Comparison of ENCODE assay signal across 31 cellular contexts in the genomic region with DNA sequence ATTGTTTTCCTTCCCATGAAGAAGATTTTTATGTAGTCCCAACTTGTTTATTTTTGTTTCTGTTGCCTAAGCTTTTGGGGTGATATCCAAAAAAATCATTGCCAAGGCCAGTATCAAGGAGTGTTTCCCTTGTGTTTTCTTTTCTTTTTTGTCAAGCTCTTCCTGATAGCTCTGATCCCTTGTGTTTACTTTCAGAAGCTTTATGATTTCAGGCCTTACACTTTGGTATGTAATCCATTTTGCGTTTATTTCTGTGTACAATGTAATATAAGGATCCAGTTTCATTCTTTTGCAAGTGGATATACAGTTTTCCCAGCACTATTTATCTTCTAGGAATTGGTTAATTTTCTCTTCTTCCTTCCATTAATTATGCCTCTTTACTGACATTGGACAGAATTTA.
"Had no signal": no experiment of that assay in that cellular context is flagged by ENCODE, and none has a peak within 500 bp of the region (broad histone marks: within the 10 kb centered on the region; RNA-seq: fewer than 3 reads in every experiment).

No MANE protein-coding gene starts in this region.

- H3K36me3 ChIP-seq: left lung, lower lobe of right lung, neural progenitor cell, neutrophil, ovary, prostate gland, stomach, thyroid gland, transverse colon, upper lobe of left lung had no signal

- H3K9me3 ChIP-seq: left lung, lower lobe of right lung, neutrophil, ovary, prostate gland, stomach, testis, thyroid gland, transverse colon, upper lobe of left lung had no signal

- FAIRE-seq: keratinocyte had no signal

- H3K36me3 Mint-ChIP-seq: naive B cell; natural killer cell; stimulated activated naive B cell treated with anti-CD40 and anti-IgM and Interleukin-4, amounts not matched to agents 10 μg/mL and 1 μg/mL and 100 μg/mL, for 72 hours had no signal

- H3K4me3 ChIP-seq: left lung, lower lobe of right lung, neural progenitor cell, ovary, prostate gland, skin epidermis, stomach, testis, thyroid gland, transverse colon, upper lobe of left lung had no signal

- H3K4me1 ChIP-seq: left lung, lower lobe of right lung, neural progenitor cell, prostate gland, stomach, testis, thyroid gland, transverse colon, upper lobe of left lung had no signal

- DNase-seq: hippocampal formation; kidney glomerular epithelial cell; left cardiac atrium; left lung; lower lobe of right lung; mammary epithelial cell; mesenchymal stem cell; naive B cell; natural killer cell; nephron progenitor cell; occipital lobe; ovary; retina; right cardiac atrium; stimulated activated CD4-positive, alpha-beta T cell treated with anti-CD3 and anti-CD28 coated beads, Interleukin-12 subunit alpha, Interleukin-12 subunit beta, amount 100 ng/mL, for 4 hours; stimulated activated CD4-positive, alpha-beta T cell treated with anti-CD3 and anti-CD28 coated beads, Interleukin-15, amount 100 ng/mL, for 24 hours; stimulated activated CD4-positive, alpha-beta T cell treated with anti-CD3 and anti-CD28 coated beads, Interleukin-2, amount 100 ng/mL, for 24 hours; stimulated activated CD4-positive, alpha-beta T cell treated with anti-CD3 and anti-CD28 coated beads, Interleukin-4, amount 100 ng/mL, for 1 hour; stimulated activated naive B cell treated with anti-CD40 and anti-IgM and Interleukin-4, amounts not matched to agents 10 μg/mL and 1 μg/mL and 100 μg/mL, for 72 hours; stimulated activated naive CD8-positive, alpha-beta T cell treated with anti-CD3 and anti-CD28 coated beads, Interleukin-15, Interleukin-2, amounts not matched to agents 100 U/mL and 50 U/mL, for 24 hours; stomach; testis; thyroid gland; transverse colon; upper lobe of left lung had no signal

- H3K4me3 Mint-ChIP-seq: naive B cell; natural killer cell; nephron progenitor cell; neural progenitor cell; stimulated activated naive B cell treated with anti-CD40 and anti-IgM and Interleukin-4, amounts not matched to agents 10 μg/mL and 1 μg/mL and 100 μg/mL, for 72 hours had no signal

- H3K4me1 Mint-ChIP-seq: naive B cell, natural killer cell, nephron progenitor cell, neural progenitor cell had no signal

- H3K27ac Mint-ChIP-seq: naive B cell; natural killer cell; nephron progenitor cell; neural progenitor cell; stimulated activated naive B cell treated with anti-CD40 and anti-IgM and Interleukin-4, amounts not matched to agents 10 μg/mL and 1 μg/mL and 100 μg/mL, for 72 hours had no signal

- H3K27me3 Mint-ChIP-seq: stimulated activated naive B cell treated with anti-CD40 and anti-IgM and Interleukin-4, amounts not matched to agents 10 μg/mL and 1 μg/mL and 100 μg/mL, for 72 hours had no signal

- H3K9ac ChIP-seq: neural progenitor cell had no signal

- ATAC-seq: left cardiac atrium; left lung; lower lobe of right lung; natural killer cell; right cardiac atrium; sciatic nerve; stimulated activated naive B cell treated with anti-CD40 and anti-IgM and Interleukin-4, amounts not matched to agents 10 μg/mL and 1 μg/mL and 100 μg/mL, for 72 hours; stimulated activated naive CD8-positive, alpha-beta T cell treated with anti-CD3 and anti-CD28 coated beads, Interleukin-15, Interleukin-2, amounts not matched to agents 100 U/mL and 50 U/mL, for 24 hours had no signal

- H3K27me3 ChIP-seq: left lung, neural progenitor cell, neutrophil, ovary, stomach, testis, thyroid gland, transverse colon, upper lobe of left lung had no signal

- H3K9me3 Mint-ChIP-seq: neural progenitor cell had no signal

- H3K27ac ChIP-seq: left lung, lower lobe of right lung, neural progenitor cell, neutrophil, ovary, prostate gland, skin epidermis, stomach, testis, thyroid gland, transverse colon, upper lobe of left lung had no signal
